10 cellular contexts compared by ENCODE assay signal in the genomic region with DNA sequence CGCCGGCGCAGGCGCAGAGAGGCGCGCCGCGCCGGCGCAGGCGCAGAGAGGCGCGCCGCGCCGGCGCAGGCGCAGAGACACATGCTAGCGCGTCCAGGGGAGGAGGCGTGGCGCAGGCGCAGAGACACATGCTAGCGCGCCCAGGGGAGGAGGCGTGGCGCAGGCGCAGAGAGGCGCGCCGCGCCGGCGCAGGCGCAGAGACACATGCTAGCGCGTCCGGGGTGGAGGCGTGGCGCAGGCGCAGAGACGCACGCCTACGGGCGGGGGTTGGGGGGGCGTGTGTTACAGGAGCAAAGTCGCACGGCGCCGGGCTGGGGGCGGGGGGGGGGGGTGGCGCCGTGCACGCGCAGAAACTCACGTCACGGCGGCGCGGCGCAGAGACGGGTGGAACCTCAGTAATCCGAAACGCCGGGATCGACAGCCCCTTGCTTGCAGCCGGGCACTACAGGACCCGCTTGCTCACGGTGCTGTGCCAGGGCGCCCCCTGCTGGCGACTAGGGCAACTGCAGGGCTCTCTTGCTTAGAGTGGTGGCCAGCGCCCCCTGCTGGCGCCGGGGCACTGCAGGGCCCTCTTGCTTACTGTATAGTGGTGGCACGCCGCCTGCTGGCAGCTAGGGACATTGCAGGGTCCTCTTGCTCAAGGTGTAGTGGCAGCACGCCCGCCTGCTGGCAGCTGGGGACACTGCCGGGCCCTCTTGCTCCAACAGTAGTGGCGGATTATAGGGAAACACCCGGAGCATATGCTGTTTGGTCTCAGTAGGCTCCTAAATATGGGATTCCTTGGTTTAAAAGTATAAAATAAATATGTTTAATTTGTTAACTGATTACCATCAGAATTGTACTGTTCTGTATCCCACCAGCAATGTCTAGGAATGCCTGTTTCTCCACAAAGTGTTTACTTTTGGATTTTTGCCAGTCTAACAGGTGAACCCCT. TPM values are rescaled to one million over a fixed set of nuclear protein-coding genes. Genes with fewer than 3 reads are reported as not detected.
DNase-seq lines count a peak whose midpoint lies in the region; ATAC-seq and TF ChIP-seq lines count a peak whose summit lies in the region.
"Not testable (repeated sequence)": the region's sequence is repeated elsewhere in the genome, so short reads cannot be mapped to it uniquely, and the experiment has no call there.
"Had no signal": no experiment of that assay in that cellular context is flagged by ENCODE, and none has a peak within 500 bp of the region (broad histone marks: within the 10 kb centered on the region; RNA-seq: fewer than 3 reads in every experiment).

No MANE protein-coding gene starts in this region.

- not testable (repeated sequence) for H3K27ac ChIP-seq in CD8-positive, alpha-beta T cell (ENCODE audit: low read depth, low read length); RWPE1; left ventricle myocardium inferior (replicated peaks); testis

- not testable (repeated sequence) for H3K36me3 Mint-ChIP-seq in CD8-positive, alpha-beta T cell; activated CD4-positive, alpha-beta T cell treated with anti-CD3 and anti-CD28 coated beads, Interleukin-2, amount 10 ng/mL, durations not matched to agents 24 days and 14 days (ENCODE audit: low read depth); chondrocyte (ENCODE audit: low read depth); naive B cell; osteocyte (ENCODE audit: unreplicated experiment)

- not testable (repeated sequence) for H3K27me3 ChIP-seq in CD8-positive, alpha-beta T cell (ENCODE audit: insufficient read depth, low read length); left ventricle myocardium inferior (ENCODE audit: low read depth); testis

- H3K27me3 Mint-ChIP-seq in CD8-positive, alpha-beta T cell (ENCODE audit: low read depth); activated CD4-positive, alpha-beta T cell treated with anti-CD3 and anti-CD28 coated beads, Interleukin-2, amount 10 ng/mL, durations not matched to agents 24 days and 14 days; chondrocyte (ENCODE audit: low read depth); naive B cell; osteocyte (ENCODE audit: unreplicated experiment): not testable (repeated sequence)

- 61 to 85% methylated on average over 15 to 45 of the region's 81 CpGs for WGBS in testis, 2 donors

- not testable (repeated sequence) for H3K36me3 ChIP-seq in CD8-positive, alpha-beta T cell (ENCODE audit: insufficient read depth, low read length); left ventricle myocardium inferior; testis (ENCODE audit: low read depth, missing control alignments)

- not testable (repeated sequence) for H3K27ac Mint-ChIP-seq in CD8-positive, alpha-beta T cell; activated CD4-positive, alpha-beta T cell treated with anti-CD3 and anti-CD28 coated beads, Interleukin-2, amount 10 ng/mL, durations not matched to agents 24 days and 14 days; chondrocyte (ENCODE audit: unreplicated experiment); naive B cell; osteocyte (ENCODE audit: unreplicated experiment)

- POLR2A ChIA-PET in CD8-positive, alpha-beta T cell (lab: Charles Lee); RWPE1 (lab: Yijun Ruan, JAX; ENCODE audit: low non-redundant PET): not testable (repeated sequence)

- not testable (repeated sequence) for H3K4me3 Mint-ChIP-seq in CD8-positive, alpha-beta T cell; activated CD4-positive, alpha-beta T cell treated with anti-CD3 and anti-CD28 coated beads, Interleukin-2, amount 10 ng/mL, durations not matched to agents 24 days and 14 days; chondrocyte (ENCODE audit: unreplicated experiment); naive B cell; osteocyte (ENCODE audit: unreplicated experiment)

- H3K4me1 Mint-ChIP-seq in CD8-positive, alpha-beta T cell (ENCODE audit: low read depth); activated CD4-positive, alpha-beta T cell treated with anti-CD3 and anti-CD28 coated beads, Interleukin-2, amount 10 ng/mL, durations not matched to agents 24 days and 14 days; chondrocyte (ENCODE audit: low read depth); naive B cell; osteocyte (ENCODE audit: unreplicated experiment): not testable (repeated sequence)

- DNase-seq in CD8-positive, alpha-beta T cell = peak in 1 of 7 experiments; percentile 36
- DNase-seq in RWPE1 (ENCODE audit: low spot score); chondrocyte (ENCODE audit: low spot score); left ventricle myocardium inferior; naive B cell: not testable (repeated sequence)
- DNase-seq in activated CD4-positive, alpha-beta T cell treated with anti-CD3 and anti-CD28 coated beads, Interleukin-2, amount 10 ng/mL, durations not matched to agents 24 days and 14 days = peak; percentile 49
- DNase-seq in osteocyte (ENCODE audit: extremely low spot score, unreplicated experiment) (peak; percentile 76), testis (peak; percentile 63)

- peak; percentile 58 for ATAC-seq in CD8-positive, alpha-beta T cell
- peak; percentile 41 to 65 for ATAC-seq in naive B cell (ENCODE audit: low read depth in 2 of 2)

- intact Hi-C loops in CD8-positive, alpha-beta T cell (cut with DNase I, micrococcal nuclease); activated CD4-positive, alpha-beta T cell treated with anti-CD3 and anti-CD28 coated beads, Interleukin-2, amount 10 ng/mL, durations not matched to agents 24 days and 14 days (cut with micrococcal nuclease); left ventricle myocardium inferior (cut with micrococcal nuclease); testis (cut with DNase I; ENCODE audit: low total_unique reads): not testable (repeated sequence)

- H3K9me3 Mint-ChIP-seq in CD8-positive, alpha-beta T cell; activated CD4-positive, alpha-beta T cell treated with anti-CD3 and anti-CD28 coated beads, Interleukin-2, amount 10 ng/mL, durations not matched to agents 24 days and 14 days; chondrocyte (ENCODE audit: low read depth); naive B cell; osteocyte (ENCODE audit: unreplicated experiment): not testable (repeated sequence)

- TF ChIP-seq CTCF in CD8-positive, alpha-beta T cell (IDR thresholded peaks at IDR 0.05) = not testable (repeated sequence)
- 0 out of 2 replicates have a peak, but pooled peaks have one; percentile 23 for TF ChIP-seq CTCF in RWPE1 (conservative IDR thresholded peaks at IDR 0.05; ENCODE audit: low read depth)
- TF ChIP-seq CTCF in chondrocyte (IDR thresholded peaks at IDR 0.05) = peak; percentile 68
- TF ChIP-seq CTCF in left ventricle myocardium inferior (IDR thresholded peaks at IDR 0.05; ENCODE audit: borderline replicate concordance) = peak; percentile 25
- TF ChIP-seq CTCF in osteocyte (IDR thresholded peaks at IDR 0.05) = peak; percentile 32
- TF ChIP-seq CTCF in testis (IDR thresholded peaks at IDR 0.05) = peak in 1 of 3 experiments; percentile 40

- CTCF ChIA-PET in CD8-positive, alpha-beta T cell (lab: Charles Lee); RWPE1 (lab: Yijun Ruan, JAX): not testable (repeated sequence)

- TF ChIP-seq POLR2A in testis (IDR thresholded peaks at IDR 0.05) = not testable (repeated sequence)

- not testable (repeated sequence) for H3K9me3 ChIP-seq in CD8-positive, alpha-beta T cell (ENCODE audit: low read length); left ventricle myocardium inferior (replicated peaks); testis

- not testable (repeated sequence) for H3K4me1 ChIP-seq in CD8-positive, alpha-beta T cell (ENCODE audit: insufficient read depth, low read length); left ventricle myocardium inferior; testis

- not testable (repeated sequence) for H3K4me3 ChIP-seq in CD8-positive, alpha-beta T cell (ENCODE audit: low read depth, low read length); left ventricle myocardium inferior; testis

RNA-seq across cellular contexts. Expression of a gene that starts 55.4 kb away (rescaled TPM):
- total RNA-seq in CD8-positive, alpha-beta T cell = 1 to 10 TPM; 4.4 to 6.7 TPM
- 0.05 and 0.21 TPM in 2 replicates for total RNA-seq in activated CD4-positive, alpha-beta T cell treated with anti-CD3 and anti-CD28 coated beads, Interleukin-2, amount 10 ng/mL, durations not matched to agents 24 days and 14 days
- 0.41 TPM in 1 of 3 replicates, not detected in the others for total RNA-seq in chondrocyte
- total RNA-seq in left ventricle myocardium inferior = 0.69 TPM
- not detected for polyA plus RNA-seq in naive B cell (ENCODE audit: low read depth in 6 of 6)
- total RNA-seq in osteocyte = 0.37 and 0.56 TPM in 2 replicates
- total RNA-seq in testis = 10 to 100 TPM in 1 of 2 donors, 1 to 10 TPM in 1; 3.9 to 12.2 TPM
- polyA plus RNA-seq in testis (ENCODE audit: insufficient read depth, low read depth, low replicate concordance) = 4.5 TPM
- total RNA-seq: A673, LHCN-M2 had no signal
